11 cellular contexts compared by ENCODE assay signal in genomic region chr7:134919240-134919641, GRCh38.
DNase-seq lines count a peak whose midpoint lies in the region; ATAC-seq, FAIRE-seq and TF ChIP-seq lines count a peak whose summit lies in the region.
"Had no signal": no experiment of that assay in that cellular context is flagged by ENCODE, and none has a peak within 500 bp of the region (broad histone marks: within the 10 kb centered on the region; RNA-seq: fewer than 3 reads in every experiment).

No MANE protein-coding gene starts in this region.

- H3K9me3 ChIP-seq in hepatocyte (ENCODE audit: low read depth) = no peaks in the 10 kb centered on the region
- no peaks in the 10 kb centered on the region for H3K9me3 ChIP-seq in WERI-Rb-1 (ENCODE audit: severe bottlenecking)

- peak; percentile 66 for DNase-seq in GM12865 (ENCODE audit: low read depth)
- no peak for DNase-seq in hepatocyte (ENCODE audit: low spot score)
- DNase-seq in WERI-Rb-1 = no peak
- no peak for DNase-seq in NCI-H526 (lab: John Stamatoyannopoulos, UW)
- no peak for DNase-seq in H54 (ENCODE audit: insufficient read length, low spot score)
- DNase-seq: activated CD8-positive, alpha-beta memory T cell treated with anti-CD3 and anti-CD28 coated beads, Interleukin-2, amount 50 U/mL, for 48 hours; hypothalamus had no signal

- H3K79me2 ChIP-seq in hepatocyte = peaks cover 65% of the 10 kb centered on the region

- no peaks in the 10 kb centered on the region for H4K20me1 ChIP-seq in hepatocyte (ENCODE audit: insufficient read depth, poor library complexity, severe bottlenecking)

- H3K27me3 ChIP-seq in hepatocyte = no peaks in the 10 kb centered on the region
- no peaks in the 10 kb centered on the region for H3K27me3 ChIP-seq in WERI-Rb-1 (ENCODE audit: insufficient read depth, low read depth, severe bottlenecking)

- TF ChIP-seq POLR2A in H54 (IDR thresholded peaks at IDR 0.05; ENCODE audit: low read depth, low read length) = no peak

- peak overlapping the region; percentile 39 for H3K4me2 ChIP-seq in hepatocyte

- H3K4me1 ChIP-seq in hepatocyte (ENCODE audit: insufficient read depth) = peaks cover 23% of the 10 kb centered on the region

- TF ChIP-seq CTCF in GM12865 (IDR thresholded peaks at IDR 0.05; ENCODE audit: insufficient read depth, low read depth, low read length, missing control alignments) (no peak), hepatocyte (IDR thresholded peaks at IDR 0.05; ENCODE audit: poor library complexity) (no peak), WERI-Rb-1 (IDR thresholded peaks at IDR 0.05; ENCODE audit: low read depth, low read length) (no peak)

- H3K27ac ChIP-seq in hepatocyte = peak overlapping the region; percentile 70
- no peak overlapping the region for H3K27ac ChIP-seq in WERI-Rb-1

- H3K36me3 ChIP-seq in hepatocyte (replicated peaks; ENCODE audit: insufficient read depth, low read depth) (no peaks in the 10 kb centered on the region), WERI-Rb-1 (no peaks in the 10 kb centered on the region)

- H3K4me3 ChIP-seq in GM12865 (ENCODE audit: low read depth, low read length) = no peak overlapping the region
- H3K4me3 ChIP-seq in hepatocyte = no peak overlapping the region
- H3K4me3 ChIP-seq in WERI-Rb-1 (ENCODE audit: low read depth, low read length) = no peak overlapping the region

- FAIRE-seq in H54 (lab: Jason Lieb, UNC) = no peak
- FAIRE-seq: colon had no signal

- ATAC-seq in GM21619 (IDR thresholded peaks at IDR 0.05; ENCODE audit: unreplicated experiment) = peak; percentile 79
- ATAC-seq in HG03439 (IDR thresholded peaks at IDR 0.05; ENCODE audit: unreplicated experiment) = peak; percentile 67
- no peak for ATAC-seq in HG02571 (IDR thresholded peaks at IDR 0.05; ENCODE audit: unreplicated experiment)

- H2AFZ ChIP-seq in hepatocyte = no peak overlapping the region

- no peaks in the 10 kb centered on the region for H3K9me2 ChIP-seq in hepatocyte (replicated peaks; ENCODE audit: insufficient read depth)
